In the genomic region with DNA sequence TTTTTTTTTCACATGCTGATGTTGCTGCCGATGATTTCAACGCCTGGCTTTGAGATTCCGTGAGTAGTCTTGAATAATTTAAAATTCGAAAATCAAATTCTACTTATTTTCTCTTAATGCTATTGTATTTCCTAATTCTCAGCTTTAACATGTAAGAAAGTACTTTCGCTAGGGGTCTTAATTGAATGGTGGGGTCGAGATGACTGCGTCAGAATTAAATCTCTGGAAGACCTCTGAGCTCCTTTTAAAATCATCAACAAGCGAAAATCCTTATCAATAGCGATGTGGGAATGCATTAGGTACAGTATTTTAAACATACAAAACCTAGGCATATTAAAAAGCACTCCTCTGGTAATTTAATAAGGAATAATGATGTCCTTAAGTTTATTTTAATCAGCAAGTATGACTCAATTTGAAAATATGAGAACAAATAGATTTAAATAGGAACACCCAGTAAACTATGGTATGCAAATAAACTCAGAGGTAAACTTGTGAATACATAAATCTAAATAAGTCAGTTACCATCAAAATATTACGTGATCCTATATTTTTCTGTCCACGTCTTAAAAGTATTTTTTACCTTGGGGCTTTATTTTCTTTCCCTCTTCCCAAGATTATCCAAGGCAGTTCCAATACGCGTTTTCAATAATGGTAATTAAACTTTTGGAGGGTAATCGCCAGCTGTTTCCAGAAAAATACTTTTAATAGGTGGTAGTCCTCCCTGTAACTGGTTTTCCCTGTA, we compare ENCODE assay signal across 9 cellular contexts. TPM values are rescaled to one million over a fixed set of nuclear protein-coding genes. Genes with fewer than 3 reads are reported as not detected.
DNase-seq lines count a peak whose midpoint lies in the region; ATAC-seq and TF ChIP-seq lines count a peak whose summit lies in the region.
"Had no signal": no experiment of that assay in that cellular context is flagged by ENCODE, and none has a peak within 500 bp of the region (broad histone marks: within the 10 kb centered on the region; RNA-seq: fewer than 3 reads in every experiment).

No MANE protein-coding gene starts in this region.

- no peak for TF ChIP-seq EP300 in tibial nerve (IDR thresholded peaks at IDR 0.05)

- H3K9me3 ChIP-seq in tibial nerve = no peaks in the 10 kb centered on the region

- H3K36me3 ChIP-seq in tibial nerve = no peaks in the 10 kb centered on the region

- H3K4me1 Mint-ChIP-seq in endothelial cell (ENCODE audit: unreplicated experiment) = peaks cover 31% of the 10 kb centered on the region

- peaks cover 8 to 95% of the 10 kb centered on the region in 2 donors for H3K27me3 ChIP-seq in tibial nerve

- H3K4me1 ChIP-seq in tibial nerve = peaks cover 0 to 58% (median 18%) of the 10 kb centered on the region in 4 donors

- TF ChIP-seq POLR2A in tibial nerve (IDR thresholded peaks at IDR 0.05) = no peak

- H3K9me3 Mint-ChIP-seq in endothelial cell (ENCODE audit: unreplicated experiment) = no peaks in the 10 kb centered on the region

- 19% methylated on average over 14 of the region's 14 CpGs for WGBS in tibial nerve, 2 donors

- no peak for ATAC-seq in HG02610 (IDR thresholded peaks at IDR 0.05; ENCODE audit: unreplicated experiment)

- peak overlapping the region; percentile 92 for H3K4me3 Mint-ChIP-seq in endothelial cell (ENCODE audit: unreplicated experiment)

- TF ChIP-seq CTCF in endothelial cell (IDR thresholded peaks at IDR 0.05; ENCODE audit: unreplicated experiment) = no peak
- TF ChIP-seq CTCF in tibial nerve (IDR thresholded peaks at IDR 0.05) = no peak

- no peak overlapping the region for H3K27ac ChIP-seq in tibial nerve

- peak overlapping the region in 1 of 4 donors; percentile 44 for H3K4me3 ChIP-seq in tibial nerve

- peaks cover 45% of the 10 kb centered on the region for H3K27me3 Mint-ChIP-seq in endothelial cell (ENCODE audit: unreplicated experiment)

- H3K36me3 Mint-ChIP-seq in endothelial cell (ENCODE audit: low read depth, unreplicated experiment) = peaks cover 9% of the 10 kb centered on the region

- no peak overlapping the region for H3K27ac Mint-ChIP-seq in endothelial cell (ENCODE audit: unreplicated experiment)

- DNase-seq in NCI-H1105 treated with DMSO at 0.1 percent for 48 hours (lab: John Stamatoyannopoulos, UW) = peak; percentile 51
- no peak for DNase-seq in NCI-H1105 (lab: John Stamatoyannopoulos, UW)
- DNase-seq in NCI-H748 treated with DMSO at 0.1 percent for 48 hours (lab: John Stamatoyannopoulos, UW) = peak; percentile 50
- DNase-seq in endothelial cell (ENCODE audit: low spot score) = no peak
- peak; percentile 11 for DNase-seq in pons (ENCODE audit: low spot score)
- DNase-seq in effector CD8-positive, alpha-beta T cell (lab: John Stamatoyannopoulos, UW) = no peak
- no peak for DNase-seq in tibial nerve (ENCODE audit: low spot score in 2 of 2)
- DNase-seq: T-helper 9 cell had no signal

RNA-seq across cellular contexts. Expression of gene FOXA1, which starts 1.4 kb away (rescaled TPM):
- 5.2 TPM for total RNA-seq in endothelial cell (ENCODE audit: unreplicated experiment)
- total RNA-seq in tibial nerve = not detected

RNA-seq across cellular contexts. Expression of gene TTC6, which starts 1.8 kb away (rescaled TPM):
- 8.5 TPM for total RNA-seq in endothelial cell (ENCODE audit: unreplicated experiment)
- not detected for total RNA-seq in tibial nerve

Comparison
In these comparisons a context has a peak if more than half of its experiments do, and no peak if none do; other contexts are left out.
1. DNase-seq: peak in NCI-H1105 treated with DMSO at 0.1 percent for 48 hours (single experiment), NCI-H748 treated with DMSO at 0.1 percent for 48 hours (single experiment) and pons (single experiment); none in NCI-H1105 (single experiment), endothelial cell (single experiment), effector CD8-positive, alpha-beta T cell (single experiment) and tibial nerve (0 of 2).